13 cellular contexts compared by ENCODE assay signal in genomic region chr4:142354794-142355416, GRCh38.
DNase-seq lines count a peak whose midpoint lies in the region; ATAC-seq, FAIRE-seq and TF ChIP-seq lines count a peak whose summit lies in the region.
"Had no signal": no experiment of that assay in that cellular context is flagged by ENCODE, and none has a peak within 500 bp of the region (broad histone marks: within the 10 kb centered on the region; RNA-seq: fewer than 3 reads in every experiment).

No MANE protein-coding gene starts in this region.

- H3K9ac ChIP-seq in keratinocyte (ENCODE audit: control insufficient read depth, extremely low read depth, insufficient read depth, low read length) = no peak overlapping the region

- H3K9me3 ChIP-seq in CD4-positive, alpha-beta T cell (ENCODE audit: control insufficient read depth, low read length) = no peaks in the 10 kb centered on the region
- H3K9me3 ChIP-seq in keratinocyte (ENCODE audit: control insufficient read depth, low read depth, low read length) = no peaks in the 10 kb centered on the region
- H3K9me3 ChIP-seq: body of pancreas, esophagus squamous epithelium had no signal

- dilution Hi-C loops in keratinocyte (cut with MboI; ENCODE audit: extremely low pct_ligation_motif_present, low sequenced_read_pairs) = no loop called here

- peaks cover 99% of the 10 kb centered on the region for H3K4me1 Mint-ChIP-seq in CD4-positive, alpha-beta T cell (ENCODE audit: low read depth)
- H3K4me1 Mint-ChIP-seq in HFFc6 (ENCODE audit: low read depth) (peaks cover 91% of the 10 kb centered on the region), WTC11 (peaks cover 24% of the 10 kb centered on the region)

- H3K79me2 ChIP-seq in keratinocyte (ENCODE audit: control insufficient read depth, insufficient read depth, low read length) = peaks cover 99% of the 10 kb centered on the region

- H3K36me3 ChIP-seq in keratinocyte (ENCODE audit: control insufficient read depth in 2 of 2, extremely low read depth in 1 of 2, insufficient read depth in 2 of 2, low read length in 2 of 2) = peaks cover 5 to 6% of the 10 kb centered on the region in 2 experiments
- H3K36me3 ChIP-seq: esophagus squamous epithelium had no signal

- no peak overlapping the region for H3K4me3 ChIP-seq in keratinocyte (ENCODE audit: control insufficient read depth in 2 of 3, extremely low read depth in 1 of 3, insufficient read depth in 2 of 3, low read depth in 1 of 3, low read length in 3 of 3)
- H3K4me3 ChIP-seq: body of pancreas, esophagus squamous epithelium had no signal

- POLR2A ChIA-PET in CD4-positive, alpha-beta T cell (lab: Charles Lee) = interaction anchor here (0.6 to 9.6 kb wide), 29 partner anchors 8 to 491 kb away, joined by 3 to 116 read pairs (median 4); partner anchors contain the start of gene INPP4B
- POLR2A ChIA-PET in WTC11 (lab: Charles Lee) = no interaction called here

- H3K27ac ChIP-seq in CD4-positive, alpha-beta T cell (ENCODE audit: low read depth, low read length) = peak overlapping the region; percentile 72
- H3K27ac ChIP-seq in keratinocyte (ENCODE audit: control insufficient read depth, insufficient read depth, low read length) = no peak overlapping the region
- H3K27ac ChIP-seq: esophagus squamous epithelium had no signal

- no peak for DNase-seq in CD4-positive, alpha-beta T cell
- DNase-seq in HFFc6 (no peak), WTC11 (ENCODE audit: low spot score) (no peak), keratinocyte (ENCODE audit: low read depth, low spot score) (no peak), anterior cingulate cortex (lab: John Stamatoyannopoulos, UW) (no peak), sciatic nerve (ENCODE audit: low spot score) (no peak), DMS114 treated with DMSO at 0.1 percent for 48 hours (lab: John Stamatoyannopoulos, UW; ENCODE audit: unreplicated experiment) (no peak)
- DNase-seq: body of pancreas, DMS 273 treated with DMSO at 0.1 percent for 48 hours, esophagus squamous epithelium, islet precursor cell had no signal

- CTCF ChIA-PET in CD4-positive, alpha-beta T cell (lab: Charles Lee) = interaction anchor here (1.0 to 5.1 kb wide), 8 partner anchors 10 to 212 kb away, joined by 3 to 32 read pairs (median 5); no protein-coding TSS in a partner anchor
- CTCF ChIA-PET in WTC11 (lab: Charles Lee) = interaction anchor here (1.4 to 1.7 kb wide), 2 partner anchors 73 to 212 kb away, joined by 3 to 5 read pairs; no protein-coding TSS in a partner anchor

- no peaks in the 10 kb centered on the region for H4K20me1 ChIP-seq in keratinocyte (ENCODE audit: control insufficient read depth, extremely low read depth, insufficient read depth, low read length)

- peaks cover 28% of the 10 kb centered on the region for H3K4me1 ChIP-seq in keratinocyte (ENCODE audit: control insufficient read depth, extremely low read depth, insufficient read depth, low read length)

- H3K9me3 Mint-ChIP-seq in CD4-positive, alpha-beta T cell = no peaks in the 10 kb centered on the region
- no peaks in the 10 kb centered on the region for H3K9me3 Mint-ChIP-seq in HFFc6
- H3K9me3 Mint-ChIP-seq in WTC11 = no peaks in the 10 kb centered on the region

- peak overlapping the region; percentile 89 for H3K27ac Mint-ChIP-seq in CD4-positive, alpha-beta T cell
- H3K27ac Mint-ChIP-seq in HFFc6 (peak overlapping the region; percentile 79), WTC11 (peak overlapping the region; percentile 9; the same call in 1 of the 2 replicates)

- no peaks in the 10 kb centered on the region for H3K27me3 Mint-ChIP-seq in CD4-positive, alpha-beta T cell
- no peaks in the 10 kb centered on the region for H3K27me3 Mint-ChIP-seq in HFFc6 (ENCODE audit: insufficient read depth)
- H3K27me3 Mint-ChIP-seq in WTC11 (ENCODE audit: low read depth) = peaks cover 5% of the 10 kb centered on the region; the same call in 1 of the 2 replicates

- H2AFZ ChIP-seq in keratinocyte (ENCODE audit: control insufficient read depth, low read length) = no peak overlapping the region

- peak; percentile 87 for ATAC-seq in CD4-positive, alpha-beta T cell (ENCODE audit: poor library complexity)
- ATAC-seq in WTC11 (peak; percentile 39; the same call in 1 of the 2 replicates), HG03097 (IDR thresholded peaks at IDR 0.05; ENCODE audit: low FRiP score, unreplicated experiment) (no peak), sciatic nerve (no peak)
- ATAC-seq: body of pancreas had no signal

- H3K4me2 ChIP-seq in keratinocyte (ENCODE audit: control insufficient read depth, extremely low read depth, insufficient read depth, low read depth, low read length) = no peak overlapping the region

- H3K27me3 ChIP-seq in CD4-positive, alpha-beta T cell (ENCODE audit: control insufficient read depth, insufficient read depth, low read length) = no peaks in the 10 kb centered on the region
- no peaks in the 10 kb centered on the region for H3K27me3 ChIP-seq in keratinocyte (ENCODE audit: control insufficient read depth, extremely low read depth, insufficient read depth, low read length)
- H3K27me3 ChIP-seq: body of pancreas, esophagus squamous epithelium had no signal

- H3K9me1 ChIP-seq in keratinocyte (ENCODE audit: control insufficient read depth, extremely low read depth, insufficient read depth, low read length) = peaks cover 2% of the 10 kb centered on the region

- H3K4me3 Mint-ChIP-seq in CD4-positive, alpha-beta T cell = peak overlapping the region; percentile 62
- H3K4me3 Mint-ChIP-seq in HFFc6 (peak overlapping the region; percentile 62), WTC11 (no peak overlapping the region)

- peaks cover 5% of the 10 kb centered on the region for H3K36me3 Mint-ChIP-seq in CD4-positive, alpha-beta T cell (ENCODE audit: low read depth)
- peaks cover 20% of the 10 kb centered on the region for H3K36me3 Mint-ChIP-seq in HFFc6 (ENCODE audit: low read depth)
- no peaks in the 10 kb centered on the region for H3K36me3 Mint-ChIP-seq in WTC11

- intact Hi-C loops in CD4-positive, alpha-beta T cell (cut with DNase I, micrococcal nuclease) = loop anchor here (2.0 to 5.0 kb wide), 5 partner anchors 42 to 347 kb away; no protein-coding TSS in a partner anchor
- intact Hi-C loops in sciatic nerve (cut with DNase I) = no loop called here

- FAIRE-seq in keratinocyte (lab: Jason Lieb, UNC) = peak; percentile 41
- FAIRE-seq: HTR-8/SVneo had no signal

- TF ChIP-seq CTCF in CD4-positive, alpha-beta T cell (IDR thresholded peaks at IDR 0.05) = no peak
- no peak for TF ChIP-seq CTCF in HFFc6 (IDR thresholded peaks at IDR 0.05)
- TF ChIP-seq CTCF in WTC11 (IDR thresholded peaks at IDR 0.05) = no peak
- no peak for TF ChIP-seq CTCF in keratinocyte (optimal IDR thresholded peaks at IDR 0.05 in 1 of 3, IDR thresholded peaks at IDR 0.05 in 1 of 3, conservative IDR thresholded peaks at IDR 0.05 in 1 of 3; ENCODE audit: extremely low read depth in 1 of 3, insufficient read depth in 2 of 3, low read length in 3 of 3)

TF ChIP-seq in WTC11, 78 proteins besides CTCF, POLR2A, EP300 and RAD21:
- TF ChIP-seq ZMAT4 (CRISPR knock-in tag; IDR thresholded peaks at IDR 0.05) (no peak), ZNF425 (CRISPR knock-in tag; conservative IDR thresholded peaks at IDR 0.05) (no peak), ELF4 (CRISPR knock-in tag; IDR thresholded peaks at IDR 0.05; ENCODE audit: low read depth) (no peak), ATF2 (CRISPR knock-in tag; IDR thresholded peaks at IDR 0.05; ENCODE audit: borderline replicate concordance, low read depth) (no peak), GABPB1 (CRISPR knock-in tag; IDR thresholded peaks at IDR 0.05) (no peak)

Comparison
In these comparisons a context has a peak if more than half of its experiments do, and no peak if none do; other contexts are left out.
1. ATAC-seq: peak in CD4-positive, alpha-beta T cell (single experiment) and WTC11 (single experiment); none in HG03097 (single experiment) and sciatic nerve (single experiment).
2. H3K27ac Mint-ChIP-seq: peak in every context shown above with its lines; median percentile 89 in CD4-positive, alpha-beta T cell; 79 in HFFc6; 9 in WTC11.